ENCODE assay signal across 22 cellular contexts in genomic region chr4:148243837-148244236, GRCh38.
"Had no signal": no experiment of that assay in that cellular context is flagged by ENCODE, and none has a peak within 500 bp of the region (broad histone marks: within the 10 kb centered on the region; RNA-seq: fewer than 3 reads in every experiment).

No MANE protein-coding gene starts in this region.

- H3K27me3 Mint-ChIP-seq: naive B cell; naive thymus-derived CD8-positive, alpha-beta T cell had no signal

- H3K36me3 ChIP-seq: esophagus muscularis mucosa, gastroesophageal sphincter, heart left ventricle, left lung, lower lobe of right lung had no signal

- H3K9me3 ChIP-seq: esophagus muscularis mucosa, gastroesophageal sphincter, heart left ventricle, left lung, lower lobe of right lung had no signal

- H3K4me3 Mint-ChIP-seq: immature natural killer cell; mesothelial cell of epicardium; naive B cell; naive thymus-derived CD8-positive, alpha-beta T cell had no signal

- DNase-seq: dermis blood vessel endothelial cell; dorsolateral prefrontal cortex; effector CD4-positive, alpha-beta T cell; effector memory CD4-positive, alpha-beta T cell; foreskin keratinocyte; heart left ventricle; hypothalamus; immature natural killer cell; islet precursor cell; kidney; kidney glomerular epithelial cell; left lung; left ventricle myocardium superior; lower lobe of right lung; mesenchymal stem cell; naive B cell; naive thymus-derived CD8-positive, alpha-beta T cell had no signal

- H3K27ac Mint-ChIP-seq: immature natural killer cell; mesothelial cell of epicardium; naive thymus-derived CD8-positive, alpha-beta T cell had no signal

- H3K27me3 ChIP-seq: dorsolateral prefrontal cortex, esophagus muscularis mucosa, foreskin keratinocyte, gastroesophageal sphincter, heart left ventricle, hepatocyte, left lung had no signal

- H3K27ac ChIP-seq: coronary artery, dorsolateral prefrontal cortex, esophagus muscularis mucosa, foreskin keratinocyte, gastroesophageal sphincter, heart left ventricle, hepatocyte, left lung, lower lobe of right lung had no signal

- H3K9me3 Mint-ChIP-seq: immature natural killer cell; naive B cell; naive thymus-derived CD8-positive, alpha-beta T cell had no signal

- H3K4me1 Mint-ChIP-seq: mesothelial cell of epicardium had no signal

- H3K36me3 Mint-ChIP-seq: immature natural killer cell, mesothelial cell of epicardium had no signal

- ATAC-seq: foreskin keratinocyte; gastroesophageal sphincter; heart left ventricle; left lung; left ventricle myocardium superior; lower lobe of right lung; naive thymus-derived CD8-positive, alpha-beta T cell had no signal

- H3K4me1 ChIP-seq: foreskin keratinocyte, left lung, lower lobe of right lung had no signal

- H3K4me3 ChIP-seq: coronary artery, dorsolateral prefrontal cortex, esophagus muscularis mucosa, gastroesophageal sphincter, heart left ventricle, hepatocyte, left lung, lower lobe of right lung had no signal
